ENCODE assay signal across 12 cellular contexts in genomic region chr6:146912730-146913680, GRCh38.
A peak's percentile ranks its signal among the peaks of the same experiment; 100 is the strongest.
DNase-seq lines count a peak whose midpoint lies in the region; ATAC-seq and TF ChIP-seq lines count a peak whose summit lies in the region.
"Had no signal": no experiment of that assay in that cellular context is flagged by ENCODE, and none has a peak within 500 bp of the region (broad histone marks: within the 10 kb centered on the region; RNA-seq: fewer than 3 reads in every experiment).

No MANE protein-coding gene starts in this region.

- H3K4me3 ChIP-seq in AG10803 (ENCODE audit: low read length), result peak overlapping the region; percentile 36
- H3K4me3 ChIP-seq in NB4 (ENCODE audit: low read depth, low read length), result peak overlapping the region; percentile 64
- H3K4me3 ChIP-seq: cardiac muscle cell had no signal

- DNase-seq in AG10803 (ENCODE audit: low read depth) (peak; percentile 29), NB4 (ENCODE audit: low read depth) (peak; percentile 40), dermis blood vessel endothelial cell (peak; percentile 9), myocyte (ENCODE audit: low read depth) (peak; percentile 9), DMS53 (lab: John Stamatoyannopoulos, UW) (no peak), T-helper 9 cell (no peak)
- DNase-seq: naive thymus-derived CD4-positive, alpha-beta T cell; stimulated activated CD4-positive, alpha-beta T cell treated with anti-CD3 and anti-CD28 coated beads, Interleukin-4, amount 100 ng/mL, for 1 hour; WERI-Rb-1 had no signal

- TF ChIP-seq CTCF in AG10803 (conservative IDR thresholded peaks at IDR 0.05; ENCODE audit: low read length) (no peak), NB4 (IDR thresholded peaks at IDR 0.05; ENCODE audit: low read depth, low read length) (no peak)

- no peak for TF ChIP-seq POLR2A in NB4 (IDR thresholded peaks at IDR 0.05; ENCODE audit: extremely low read depth, insufficient read length)

- ATAC-seq in GM21723 (IDR thresholded peaks at IDR 0.05; ENCODE audit: unreplicated experiment) (no peak), GM21576 (IDR thresholded peaks at IDR 0.05; ENCODE audit: unreplicated experiment) (no peak)

Comparison
In these comparisons a context has a peak if more than half of its experiments do, and no peak if none do; other contexts are left out.
1. DNase-seq: peak in AG10803 (single experiment), NB4 (single experiment), dermis blood vessel endothelial cell (single experiment) and myocyte (single experiment); none in DMS53 (single experiment) and T-helper 9 cell (single experiment).